In the genomic region with DNA sequence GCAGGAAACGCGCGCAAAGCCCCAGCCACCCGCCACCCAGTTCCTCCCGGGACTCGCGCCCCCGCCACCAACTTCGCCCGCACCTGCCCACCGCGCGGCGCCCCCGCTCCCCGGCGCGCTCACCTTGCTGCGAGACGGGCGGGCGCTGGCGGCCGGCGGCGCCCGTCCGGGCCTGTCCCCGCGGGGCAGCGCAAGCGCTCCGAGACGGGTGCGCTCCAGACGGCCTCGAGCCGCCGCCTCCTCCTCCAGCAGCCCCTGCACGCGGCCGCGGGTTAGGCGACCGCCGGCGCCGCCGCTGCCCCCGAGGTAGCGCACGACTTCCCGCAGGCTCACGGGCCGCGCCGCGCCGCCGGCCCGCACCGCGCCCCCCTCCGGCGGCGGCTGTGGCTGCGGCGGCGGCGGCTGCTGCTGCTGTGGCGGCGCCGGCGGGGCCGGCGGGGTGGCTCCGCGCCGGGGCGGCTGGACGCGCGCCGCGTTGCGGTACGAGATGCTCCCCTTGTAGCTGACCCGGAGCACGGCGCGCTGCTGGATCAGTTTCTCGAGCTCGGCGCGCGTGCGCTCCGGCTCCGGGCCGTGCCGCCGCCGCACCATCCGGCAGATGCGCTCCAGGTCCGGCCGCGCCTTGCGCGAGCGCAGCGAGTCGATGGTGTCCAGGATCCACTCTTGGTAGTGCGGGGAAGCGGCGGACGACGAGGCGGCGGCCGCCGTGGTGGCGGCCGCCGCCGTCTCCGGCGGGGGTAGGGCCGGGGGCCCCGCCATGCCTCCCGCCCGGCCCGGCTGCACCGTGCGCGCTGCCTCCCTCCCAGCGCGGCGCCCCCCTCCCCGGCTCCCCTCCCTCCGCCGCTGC, we compare ENCODE assay signal across 8 cellular contexts. TPM values are rescaled to one million over a fixed set of nuclear protein-coding genes. Genes with fewer than 3 reads are reported as not detected.
DNase-seq lines count a peak whose midpoint lies in the region; ATAC-seq and TF ChIP-seq lines count a peak whose summit lies in the region.

No MANE protein-coding gene starts in this region.

- H3K27ac Mint-ChIP-seq in chondrocyte (ENCODE audit: unreplicated experiment), result peak overlapping the region; percentile 0

- H3K9me3 ChIP-seq in HUES64 (ENCODE audit: insufficient read depth, low read depth, low read length), result peaks cover 7% of the 10 kb centered on the region

- H3K9me3 Mint-ChIP-seq in chondrocyte (ENCODE audit: low read depth), result peaks cover 8% of the 10 kb centered on the region

- H3K4me1 ChIP-seq in HUES64 (ENCODE audit: insufficient read depth, low read length), result peaks cover 3% of the 10 kb centered on the region; the same call in 1 of the 2 replicates

- H3K36me3 Mint-ChIP-seq in chondrocyte (ENCODE audit: low read depth), result peaks cover 13% of the 10 kb centered on the region

- intact Hi-C loops in left colon (cut with DNase I, micrococcal nuclease), result no loop called here

- H3K27me3 Mint-ChIP-seq in chondrocyte (ENCODE audit: low read depth), result no peaks in the 10 kb centered on the region

- DNase-seq in NCI-H2196 (lab: John Stamatoyannopoulos, UW; ENCODE audit: unreplicated experiment) (peak; percentile 48), NCI-H2196 treated with DMSO at 0.1 percent for 48 hours (lab: John Stamatoyannopoulos, UW; ENCODE audit: unreplicated experiment) (no peak), chondrocyte (ENCODE audit: low spot score) (no peak), left colon (peak in 1 of 2 donors; percentile 70)
- peak; percentile 29 for DNase-seq in stimulated activated CD8-positive, alpha-beta memory T cell treated with anti-CD3 and anti-CD28 coated beads, Interleukin-12 subunit alpha, Interleukin-12 subunit beta, amount 100 ng/mL, for 4 hours (ENCODE audit: low read depth)

- WGBS in HUES64, result under 1% methylated on average over 135 of the region's 142 CpGs

- TF ChIP-seq CTCF in VCaP (conservative IDR thresholded peaks at IDR 0.05) (peak; percentile 46), chondrocyte (IDR thresholded peaks at IDR 0.05) (peak; percentile 24)

- H3K4me1 Mint-ChIP-seq in chondrocyte (ENCODE audit: low read depth), result peaks cover 19% of the 10 kb centered on the region

- peak; percentile 6 for ATAC-seq in left colon
- no peak for ATAC-seq in GM21423 (IDR thresholded peaks at IDR 0.05; ENCODE audit: unreplicated experiment)

- H3K9ac ChIP-seq in HUES64 (ENCODE audit: low read depth, low read length), result 0 out of 2 replicates have a peak overlapping the region, but pooled peaks have one; percentile 26

- H3K27me3 ChIP-seq in HUES64 (ENCODE audit: insufficient read depth, low read length), result peaks cover 6% of the 10 kb centered on the region

- H3K27ac ChIP-seq in HUES64 (ENCODE audit: low read depth, low read length), result peak overlapping the region; percentile 79; the same call in 1 of the 2 replicates
- peak overlapping the region; percentile 90 for H3K27ac ChIP-seq in VCaP

- peak overlapping the region; percentile 69 for H3K4me3 ChIP-seq in HUES64 (ENCODE audit: low read length)

- H3K36me3 ChIP-seq in HUES64 (ENCODE audit: insufficient read depth, low read length), result peaks cover 17% of the 10 kb centered on the region

- peak overlapping the region; percentile 69 for H3K4me3 Mint-ChIP-seq in chondrocyte (ENCODE audit: unreplicated experiment)

RNA-seq across cellular contexts. Expression of a gene that starts 0.7 kb away (rescaled TPM):
- 51.0 TPM for polyA plus RNA-seq in HUES64 (2013, experiment 1 of 2)
- polyA plus RNA-seq in HUES64 (2013, experiment 2 of 2), result 57.8 TPM
- total RNA-seq in chondrocyte (41.8 to 48.8 TPM (median 42.5 TPM) in 3 replicates), left colon (10 to 100 TPM; 45.8 to 51.5 TPM)

RNA-seq across cellular contexts. Expression of a gene that starts 4.3 kb away (rescaled TPM):
- polyA plus RNA-seq in HUES64 (2013, experiment 1 of 2), result not detected
- polyA plus RNA-seq in HUES64 (2013, experiment 2 of 2), result not detected
- not detected in 3 replicates for total RNA-seq in chondrocyte
- total RNA-seq in left colon, result under 1 TPM in 1 of 2 donors, not detected in 1; 0.42 TPM

RNA-seq across cellular contexts. Expression of a gene that starts 17.3 kb away (rescaled TPM):
- 0.55 TPM for polyA plus RNA-seq in HUES64 (2013, experiment 1 of 2)
- polyA plus RNA-seq in HUES64 (2013, experiment 2 of 2), result 0.70 TPM
- total RNA-seq in chondrocyte (1.00 to 3.7 TPM (median 2.0 TPM) in 3 replicates), left colon (10 to 100 TPM; 32.9 to 40.3 TPM)

RNA-seq across cellular contexts. Expression of a gene that starts 27.7 kb away (rescaled TPM):
- polyA plus RNA-seq in HUES64 (2013, experiment 1 of 2), result 34.4 TPM
- 43.0 TPM for polyA plus RNA-seq in HUES64 (2013, experiment 2 of 2)
- total RNA-seq in chondrocyte (81.4 to 103 TPM (median 88.2 TPM) in 3 replicates), left colon (10 to 100 TPM; 78.8 to 80.1 TPM)

RNA-seq across cellular contexts. Expression of a gene that starts 28.0 kb away (rescaled TPM):
- 10.4 TPM for polyA plus RNA-seq in HUES64 (2013, experiment 1 of 2)
- polyA plus RNA-seq in HUES64 (2013, experiment 2 of 2), result 16.7 TPM
- total RNA-seq in chondrocyte (0.82 to 0.95 TPM (median 0.92 TPM) in 3 replicates), left colon (under 1 TPM; 0.59 to 0.79 TPM)

Comparison
In these comparisons a context has a peak if more than half of its experiments do, and no peak if none do; other contexts are left out.
1. DNase-seq: peak in NCI-H2196 (single experiment) and stimulated activated CD8-positive, alpha-beta memory T cell treated with anti-CD3 and anti-CD28 coated beads, Interleukin-12 subunit alpha, Interleukin-12 subunit beta, amount 100 ng/mL, for 4 hours (single experiment); none in NCI-H2196 treated with DMSO at 0.1 percent for 48 hours (single experiment) and chondrocyte (single experiment).